9 cellular contexts compared by ENCODE assay signal in genomic region chr5:59587489-59588337, GRCh38.
DNase-seq lines count a peak whose midpoint lies in the region; ATAC-seq and TF ChIP-seq lines count a peak whose summit lies in the region.
"Had no signal": no experiment of that assay in that cellular context is flagged by ENCODE, and none has a peak within 500 bp of the region (broad histone marks: within the 10 kb centered on the region; RNA-seq: fewer than 3 reads in every experiment).

No MANE protein-coding gene starts in this region.

- H3K27me3 Mint-ChIP-seq in WTC11 (ENCODE audit: low read depth) = no peaks in the 10 kb centered on the region

- ATAC-seq in WTC11 (peak; percentile 100), Right ventricle myocardium superior (ENCODE audit: poor library complexity) (peak; percentile 92)

- H3K9me3 Mint-ChIP-seq in WTC11 = no peaks in the 10 kb centered on the region
- H3K9me3 Mint-ChIP-seq: activated naive CD4-positive, alpha-beta T cell treated with anti-CD3 and anti-CD28 coated beads, Interleukin-2, amount 50 U/mL, for 24 hours had no signal

- no peaks in the 10 kb centered on the region for H3K36me3 Mint-ChIP-seq in WTC11
- H3K36me3 Mint-ChIP-seq: activated naive CD4-positive, alpha-beta T cell treated with anti-CD3 and anti-CD28 coated beads, Interleukin-2, amount 50 U/mL, for 24 hours had no signal

- H3K27me3 ChIP-seq in parathyroid adenoma (ENCODE audit: control insufficient read depth, insufficient read depth, low read length) = no peaks in the 10 kb centered on the region

- H3K9ac ChIP-seq in parathyroid adenoma = no peak overlapping the region

- H3K27ac ChIP-seq in parathyroid adenoma = peak overlapping the region; percentile 31

- H3K4me2 ChIP-seq in parathyroid adenoma (ENCODE audit: low read length) = peak overlapping the region; percentile 27

- no peak overlapping the region; the same call in none of the 2 replicates for H3K27ac Mint-ChIP-seq in WTC11
- H3K27ac Mint-ChIP-seq: activated naive CD4-positive, alpha-beta T cell treated with anti-CD3 and anti-CD28 coated beads, Interleukin-2, amount 50 U/mL, for 24 hours had no signal

- H3K4me1 ChIP-seq in parathyroid adenoma = peaks cover 4% of the 10 kb centered on the region

- H3K79me2 ChIP-seq in parathyroid adenoma = no peaks in the 10 kb centered on the region

- no peaks in the 10 kb centered on the region for H3K36me3 ChIP-seq in parathyroid adenoma (ENCODE audit: control insufficient read depth, insufficient read depth, low read length)

- peak overlapping the region; percentile 53 for H3K4me3 Mint-ChIP-seq in WTC11
- H3K4me3 Mint-ChIP-seq: activated naive CD4-positive, alpha-beta T cell treated with anti-CD3 and anti-CD28 coated beads, Interleukin-2, amount 50 U/mL, for 24 hours had no signal

- no peaks in the 10 kb centered on the region for H3K9me3 ChIP-seq in parathyroid adenoma (ENCODE audit: control insufficient read depth, low read length)

- 0 out of 2 replicates have a peak, but pooled peaks have one; percentile 20 for TF ChIP-seq CTCF in WTC11 (IDR thresholded peaks at IDR 0.05)
- peak; percentile 33 for TF ChIP-seq CTCF in parathyroid adenoma (IDR thresholded peaks at IDR 0.05)

- POLR2A ChIA-PET in WTC11 (lab: Charles Lee) = no interaction called here

- in situ Hi-C loops in KBM-7 (cut with MboI; ENCODE audit: low pct_unique_long_range_greater_than_20kb, low sequenced_read_pairs) = no loop called here

- DNase-seq in AG08395 (ENCODE audit: low spot score) = peak; percentile 70
- DNase-seq in KBM-7 = peak; percentile 70
- DNase-seq in WTC11 (ENCODE audit: low spot score) = peak; percentile 86
- DNase-seq in Right ventricle myocardium superior = peak; percentile 64
- no peak for DNase-seq in KG1 (lab: John Stamatoyannopoulos, UW)
- no peak for DNase-seq in activated CD4-positive, CD25-positive, alpha-beta regulatory T cell (lab: John Stamatoyannopoulos, UW)
- no peak for DNase-seq in NCI-H128 (lab: John Stamatoyannopoulos, UW; ENCODE audit: unreplicated experiment)

- peaks cover 52% of the 10 kb centered on the region for H3K4me1 Mint-ChIP-seq in WTC11
- H3K4me1 Mint-ChIP-seq: activated naive CD4-positive, alpha-beta T cell treated with anti-CD3 and anti-CD28 coated beads, Interleukin-2, amount 50 U/mL, for 24 hours had no signal

- CTCF ChIA-PET in WTC11 (lab: Charles Lee) = interaction anchor here (0.8 to 1.8 kb wide), 15 partner anchors 11 to 196 kb away, joined by 3 to 16 read pairs (median 4); no protein-coding TSS in a partner anchor

- intact Hi-C loops in Right ventricle myocardium superior (cut with DNase I) = no loop called here

- peak overlapping the region; percentile 13 for H2AFZ ChIP-seq in parathyroid adenoma

- no peak overlapping the region for H3K4me3 ChIP-seq in parathyroid adenoma (ENCODE audit: low read depth, low read length)

TF ChIP-seq in WTC11, 78 proteins besides CTCF, POLR2A, EP300 and RAD21:
- no peak for TF ChIP-seq STAT6 (CRISPR knock-in tag; conservative IDR thresholded peaks at IDR 0.05; ENCODE audit: low read depth)
- TF ChIP-seq USF2 (CRISPR knock-in tag; IDR thresholded peaks at IDR 0.05) = no peak
- no peak for TF ChIP-seq JAZF1 (CRISPR knock-in tag; IDR thresholded peaks at IDR 0.05)
- no peak for TF ChIP-seq HMGA2 (CRISPR knock-in tag; IDR thresholded peaks at IDR 0.05)
- no peak for TF ChIP-seq ATF3 (CRISPR knock-in tag; conservative IDR thresholded peaks at IDR 0.05)
- TF ChIP-seq CDX4 (CRISPR knock-in tag; IDR thresholded peaks at IDR 0.05; ENCODE audit: borderline replicate concordance) = no peak
- peak; percentile 29; the same call in 1 of the 2 replicates for TF ChIP-seq TEAD1 (CRISPR knock-in tag; IDR thresholded peaks at IDR 0.05)
- TF ChIP-seq ETV6 (CRISPR knock-in tag; IDR thresholded peaks at IDR 0.05) = 0 out of 2 replicates have a peak, but pooled peaks have one; percentile 29
- 0 out of 2 replicates have a peak, but pooled peaks have one; percentile 18 for TF ChIP-seq SP1 (CRISPR knock-in tag; conservative IDR thresholded peaks at IDR 0.05)
- no peak for TF ChIP-seq ZSCAN18 (CRISPR knock-in tag; IDR thresholded peaks at IDR 0.05)
- no peak for TF ChIP-seq ZNF219 (CRISPR knock-in tag; IDR thresholded peaks at IDR 0.05; ENCODE audit: borderline replicate concordance)
- no peak for TF ChIP-seq ZNF396 (CRISPR knock-in tag; IDR thresholded peaks at IDR 0.05; ENCODE audit: borderline replicate concordance)
- TF ChIP-seq FOXP4 (CRISPR knock-in tag; IDR thresholded peaks at IDR 0.05) = no peak

Comparison
In these comparisons a context has a peak if more than half of its experiments do, and no peak if none do; other contexts are left out.
1. DNase-seq: peak in AG08395 (single experiment), KBM-7 (single experiment), WTC11 (single experiment) and Right ventricle myocardium superior (single experiment); none in KG1 (single experiment), activated CD4-positive, CD25-positive, alpha-beta regulatory T cell (0 of 4) and NCI-H128 (single experiment).